ENCODE assay signal across 8 cellular contexts in the genomic region with DNA sequence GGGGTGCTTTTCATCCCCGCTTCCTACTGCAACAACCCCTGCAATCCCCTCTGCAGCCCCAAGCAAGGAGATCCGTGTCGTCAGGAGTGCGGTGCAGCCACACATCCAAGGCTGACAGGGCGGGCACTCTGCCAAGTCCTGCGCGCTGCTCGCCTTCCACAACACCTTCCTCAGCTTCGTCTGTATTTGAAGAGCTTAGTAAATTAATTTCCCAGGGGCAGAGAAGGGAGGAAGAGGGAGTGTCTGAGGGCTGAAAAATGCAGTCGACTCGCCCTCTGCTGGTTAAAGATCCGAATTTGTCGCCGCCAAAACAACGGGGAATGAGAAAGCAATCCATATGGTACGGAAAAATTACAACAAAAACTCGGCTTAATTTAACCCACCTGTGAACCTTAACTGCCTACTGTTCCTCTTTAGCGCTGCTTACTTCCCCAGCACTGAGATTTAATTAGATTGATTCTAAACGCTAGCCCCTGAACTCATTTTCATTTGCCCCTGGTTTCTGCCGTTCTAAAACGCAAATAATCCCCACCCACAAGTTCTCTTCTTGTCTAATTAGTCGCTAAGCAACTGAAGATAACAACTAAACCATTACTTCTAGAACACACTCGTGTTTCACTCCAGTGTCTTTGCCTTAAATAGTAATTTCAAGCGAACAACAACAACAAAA. TPM values are rescaled to one million over a fixed set of nuclear protein-coding genes. Genes with fewer than 3 reads are reported as not detected.
A peak's percentile ranks its signal among the peaks of the same experiment; 100 is the strongest.
DNase-seq lines count a peak whose midpoint lies in the region; ATAC-seq lines count a peak whose summit lies in the region.

No MANE protein-coding gene starts in this region.

- H3K9me3 ChIP-seq in HAP-1: peaks cover 4% of the 10 kb centered on the region

- DNase-seq in HAP-1 (ENCODE audit: low spot score in 2 of 2) (peak; percentile 77 to 83), NCI-H510A (lab: John Stamatoyannopoulos, UW) (peak; percentile 61), ecto neural progenitor cell (ENCODE audit: low spot score) (peak; percentile 76), mucosa of gallbladder (ENCODE audit: low spot score) (peak; percentile 68)
- no peak for DNase-seq in activated naive CD4-positive, alpha-beta T cell (lab: John Stamatoyannopoulos, UW)
- no peak for DNase-seq in activated naive CD4-positive, alpha-beta T cell treated with anti-CD3 and anti-CD28 coated beads, Interleukin-2, amount 50 U/mL, for 72 hours (ENCODE audit: low spot score in 2 of 2)
- no peak for DNase-seq in stimulated activated CD4-positive, alpha-beta T cell treated with anti-CD3 and anti-CD28 coated beads, Interleukin-4, amount 100 ng/mL, for 24 hours

- peaks cover 6 to 7% of the 10 kb centered on the region in 2 donors for H3K9me3 Mint-ChIP-seq in activated naive CD4-positive, alpha-beta T cell treated with anti-CD3 and anti-CD28 coated beads, Interleukin-2, amount 50 U/mL, for 72 hours

- in situ Hi-C loops in HAP-1 (cut with MboI; ENCODE audit: low sequenced_read_pairs): loop anchor here (5.0 kb wide), 1 partner anchor 158 kb away; the partner anchor contains the start of gene PCDHA13

- H3K4me3 ChIP-seq in HAP-1: 0 out of 2 replicates have a peak overlapping the region, but pooled peaks have one; percentile 1

- no peak overlapping the region for H3K27ac Mint-ChIP-seq in activated naive CD4-positive, alpha-beta T cell treated with anti-CD3 and anti-CD28 coated beads, Interleukin-2, amount 50 U/mL, for 72 hours

- H3K4me1 ChIP-seq in HAP-1: peaks cover 14% of the 10 kb centered on the region

- H3K36me3 ChIP-seq in HAP-1 (replicated peaks): no peaks in the 10 kb centered on the region

- no peak for ATAC-seq in activated naive CD4-positive, alpha-beta T cell treated with anti-CD3 and anti-CD28 coated beads, Interleukin-2, amount 50 U/mL, for 72 hours
- ATAC-seq in GM18873 (IDR thresholded peaks at IDR 0.05; ENCODE audit: low FRiP score, unreplicated experiment): no peak

- no peaks in the 10 kb centered on the region for H3K36me3 Mint-ChIP-seq in activated naive CD4-positive, alpha-beta T cell treated with anti-CD3 and anti-CD28 coated beads, Interleukin-2, amount 50 U/mL, for 72 hours

- H3K27me3 ChIP-seq in HAP-1 (ENCODE audit: low read depth): no peaks in the 10 kb centered on the region; the same call in 1 of the 2 replicates

RNA-seq across cellular contexts. Expression of gene PCDHB1, which starts 10.9 kb away (rescaled TPM):
- total RNA-seq in mucosa of gallbladder: 0.09 TPM
- total RNA-seq in activated naive CD4-positive, alpha-beta T cell treated with anti-CD3 and anti-CD28 coated beads, Interleukin-2, amount 50 U/mL, for 72 hours: not detected

RNA-seq across cellular contexts. Expression of gene PCDHB2, which starts 54.2 kb away (rescaled TPM):
- total RNA-seq in mucosa of gallbladder: 3.6 TPM
- total RNA-seq in activated naive CD4-positive, alpha-beta T cell treated with anti-CD3 and anti-CD28 coated beads, Interleukin-2, amount 50 U/mL, for 72 hours: not detected

Comparison
In these comparisons a context has a peak if more than half of its experiments do, and no peak if none do; other contexts are left out.
1. DNase-seq: peak in HAP-1 (2 of 2), NCI-H510A (single experiment), ecto neural progenitor cell (single experiment) and mucosa of gallbladder (single experiment); none in activated naive CD4-positive, alpha-beta T cell (0 of 4), activated naive CD4-positive, alpha-beta T cell treated with anti-CD3 and anti-CD28 coated beads, Interleukin-2, amount 50 U/mL, for 72 hours (0 of 2) and stimulated activated CD4-positive, alpha-beta T cell treated with anti-CD3 and anti-CD28 coated beads, Interleukin-4, amount 100 ng/mL, for 24 hours (single experiment).